ENCODE assay signal across 32 cellular contexts in the genomic region with DNA sequence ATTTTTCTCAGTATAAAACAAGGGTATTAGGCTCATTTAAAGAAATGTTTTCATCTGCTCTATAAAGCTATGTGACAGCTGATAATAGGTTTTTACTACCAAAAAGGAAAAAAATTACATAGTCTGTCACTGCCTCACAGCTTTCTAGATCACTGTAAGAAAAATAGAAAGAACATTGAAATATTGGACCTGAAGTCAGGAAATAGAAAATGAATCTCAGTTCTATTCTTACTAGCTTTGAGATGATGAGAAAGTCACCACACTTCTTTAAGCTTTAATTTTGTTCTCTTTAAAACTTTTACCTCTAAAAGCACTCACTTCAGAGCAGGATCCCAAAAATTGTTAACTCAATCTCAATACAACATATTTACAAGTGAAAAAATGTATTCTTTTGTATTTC.
"Had no signal": no experiment of that assay in that cellular context is flagged by ENCODE, and none has a peak within 500 bp of the region (broad histone marks: within the 10 kb centered on the region; RNA-seq: fewer than 3 reads in every experiment).

No MANE protein-coding gene starts in this region.

- H3K4me3 Mint-ChIP-seq: naive thymus-derived CD8-positive, alpha-beta T cell; natural killer cell treated with Interleukin-12 subunit alpha and Interleukin-12 subunit beta and Interleukin-15 and Interleukin-18, amount 100 ng/mL, for 72 hours; nephron progenitor cell; neural crest cell; stimulated activated memory B cell treated with anti-CD40 and anti-IgM and Interleukin-4, amounts not matched to agents 10 μg/mL and 1 μg/mL and 100 μg/mL, for 72 hours; stimulated activated naive CD8-positive, alpha-beta T cell treated with anti-CD3 and anti-CD28 coated beads, Interleukin-15, amount 100 ng/mL, for 72 hours had no signal

- ATAC-seq: naive thymus-derived CD8-positive, alpha-beta T cell; natural killer cell treated with Interleukin-12 subunit alpha and Interleukin-12 subunit beta and Interleukin-15 and Interleukin-18, amount 100 ng/mL, for 72 hours; psoas muscle; right cardiac atrium; right lobe of liver; stimulated activated memory B cell treated with anti-CD40 and anti-IgM and Interleukin-4, amounts not matched to agents 10 μg/mL and 1 μg/mL and 100 μg/mL, for 72 hours; stimulated activated naive CD8-positive, alpha-beta T cell treated with anti-CD3 and anti-CD28 coated beads, Interleukin-15, amount 100 ng/mL, for 72 hours; stimulated activated naive CD8-positive, alpha-beta T cell treated with anti-CD3 and anti-CD28 coated beads, Interleukin-15, Interleukin-2, amounts not matched to agents 100 U/mL and 50 U/mL, for 24 hours had no signal

- H3K36me3 ChIP-seq: ovary, right lobe of liver, sigmoid colon, suprapubic skin, thoracic aorta, thyroid gland, tibial nerve, upper lobe of left lung, vagina had no signal

- H3K27me3 ChIP-seq: ovary, right lobe of liver, sigmoid colon, suprapubic skin, thyroid gland, tibial nerve, upper lobe of left lung, vagina had no signal

- H3K4me1 Mint-ChIP-seq: nephron progenitor cell; stimulated activated memory B cell treated with anti-CD40 and anti-IgM and Interleukin-4, amounts not matched to agents 10 μg/mL and 1 μg/mL and 100 μg/mL, for 72 hours had no signal

- H3K9me3 Mint-ChIP-seq: stimulated activated memory B cell treated with anti-CD40 and anti-IgM and Interleukin-4, amounts not matched to agents 10 μg/mL and 1 μg/mL and 100 μg/mL, for 72 hours had no signal

- H3K9ac ChIP-seq: parathyroid adenoma had no signal

- H3K36me3 Mint-ChIP-seq: natural killer cell treated with Interleukin-12 subunit alpha and Interleukin-12 subunit beta and Interleukin-15 and Interleukin-18, amount 100 ng/mL, for 72 hours; stimulated activated memory B cell treated with anti-CD40 and anti-IgM and Interleukin-4, amounts not matched to agents 10 μg/mL and 1 μg/mL and 100 μg/mL, for 72 hours had no signal

- H3K4me1 ChIP-seq: parathyroid adenoma, psoas muscle, right lobe of liver, sigmoid colon, suprapubic skin, thyroid gland, upper lobe of left lung, vagina had no signal

- H3K79me2 ChIP-seq: parathyroid adenoma had no signal

- FAIRE-seq: small intestine, urothelium cell line had no signal

- H3K27me3 Mint-ChIP-seq: naive thymus-derived CD8-positive, alpha-beta T cell; progenitor cell of endocrine pancreas; stimulated activated memory B cell treated with anti-CD40 and anti-IgM and Interleukin-4, amounts not matched to agents 10 μg/mL and 1 μg/mL and 100 μg/mL, for 72 hours; stimulated activated naive CD8-positive, alpha-beta T cell treated with anti-CD3 and anti-CD28 coated beads, Interleukin-15, amount 100 ng/mL, for 72 hours had no signal

- H3K9me3 ChIP-seq: right lobe of liver, sigmoid colon, suprapubic skin, thoracic aorta, thyroid gland, upper lobe of left lung, vagina had no signal

- DNase-seq: naive thymus-derived CD8-positive, alpha-beta T cell; nephron progenitor cell; occipital lobe; ovary; posterior cingulate gyrus; psoas muscle; right cardiac atrium; right lobe of liver; sigmoid colon; small intestine; stimulated activated CD4-positive, alpha-beta T cell treated with anti-CD3 and anti-CD28 coated beads, Interleukin-12 subunit alpha, Interleukin-12 subunit beta, amount 100 ng/mL, for 4 hours; stimulated activated CD4-positive, alpha-beta T cell treated with anti-CD3 and anti-CD28 coated beads, Interleukin-1b, Interleukin-23, amount 100 ng/mL, for 48 hours; stimulated activated CD4-positive, alpha-beta T cell treated with anti-CD3 and anti-CD28 coated beads, Interleukin-4, amount 100 ng/mL, for 1 hour; stimulated activated CD4-positive, alpha-beta T cell treated with anti-CD3 and anti-CD28 coated beads, Interleukin-4, amount 100 ng/mL, for 4 hours; stimulated activated CD8-positive, alpha-beta memory T cell treated with anti-CD3 and anti-CD28 coated beads, Interleukin-4, amount 100 ng/mL, for 48 hours; stimulated activated naive CD4-positive, alpha-beta T cell; stimulated activated naive CD8-positive, alpha-beta T cell treated with anti-CD3 and anti-CD28 coated beads, Interleukin-15, amount 100 ng/mL, for 72 hours; stimulated activated naive CD8-positive, alpha-beta T cell treated with anti-CD3 and anti-CD28 coated beads, Interleukin-15, Interleukin-2, amounts not matched to agents 100 U/mL and 50 U/mL, for 24 hours; substantia nigra; thyroid gland; trophoblast cell; upper lobe of left lung had no signal

- H3K27ac ChIP-seq: ovary, parathyroid adenoma, psoas muscle, right lobe of liver, sigmoid colon, suprapubic skin, thoracic aorta, thyroid gland, tibial nerve, upper lobe of left lung, vagina had no signal

- H3K27ac Mint-ChIP-seq: nephron progenitor cell; progenitor cell of endocrine pancreas; stimulated activated memory B cell treated with anti-CD40 and anti-IgM and Interleukin-4, amounts not matched to agents 10 μg/mL and 1 μg/mL and 100 μg/mL, for 72 hours; stimulated activated naive CD8-positive, alpha-beta T cell treated with anti-CD3 and anti-CD28 coated beads, Interleukin-15, amount 100 ng/mL, for 72 hours had no signal

- H2AFZ ChIP-seq: parathyroid adenoma had no signal

- H3K4me3 ChIP-seq: ovary, psoas muscle, right lobe of liver, sigmoid colon, suprapubic skin, thoracic aorta, thyroid gland, tibial nerve, upper lobe of left lung, vagina had no signal
